Comparison of ENCODE assay signal across 9 cellular contexts in genomic region chr1:85027242-85027983, GRCh38. TPM values are rescaled to one million over a fixed set of nuclear protein-coding genes. Genes with fewer than 3 reads are reported as not detected.
DNase-seq lines count a peak whose midpoint lies in the region; ATAC-seq and TF ChIP-seq lines count a peak whose summit lies in the region.
"Had no signal": no experiment of that assay in that cellular context is flagged by ENCODE, and none has a peak within 500 bp of the region (broad histone marks: within the 10 kb centered on the region; RNA-seq: fewer than 3 reads in every experiment).

No MANE protein-coding gene starts in this region.

- H3K4me3 ChIP-seq in AG09309 (ENCODE audit: control insufficient read depth, low read depth, low read length) (no peak overlapping the region), sigmoid colon (no peak overlapping the region), body of pancreas (no peak overlapping the region)

- H3K27me3 Mint-ChIP-seq in mesothelial cell of epicardium (ENCODE audit: low read depth): no peaks in the 10 kb centered on the region

- H3K27ac ChIP-seq in sigmoid colon (no peak overlapping the region), body of pancreas (no peak overlapping the region)
- H3K27ac ChIP-seq: HL-60 had no signal

- 75 to 76% methylated on average over 5 of the region's 5 CpGs for WGBS in sigmoid colon, 2 donors
- WGBS in body of pancreas, 2 donors: 81 to 90% methylated on average over 5 of the region's 5 CpGs

- H3K4me3 Mint-ChIP-seq in mesothelial cell of epicardium: no peak overlapping the region

- H3K36me3 Mint-ChIP-seq in mesothelial cell of epicardium: no peaks in the 10 kb centered on the region

- DNase-seq in AG09309 (ENCODE audit: low read depth) (no peak), T-helper 9 cell (peak; percentile 6), inferior parietal cortex (ENCODE audit: extremely low spot score) (peak; percentile 10), mesothelial cell of epicardium (ENCODE audit: low spot score in 2 of 2, unreplicated experiment in 2 of 2) (no peak), sigmoid colon (no peak), body of pancreas (no peak)

- no peaks in the 10 kb centered on the region for H3K4me1 Mint-ChIP-seq in mesothelial cell of epicardium

- TF ChIP-seq POLR2A in sigmoid colon (IDR thresholded peaks at IDR 0.05) (no peak), body of pancreas (IDR thresholded peaks at IDR 0.05) (no peak)

- no peaks in the 10 kb centered on the region for H3K36me3 ChIP-seq in sigmoid colon
- no peaks in the 10 kb centered on the region for H3K36me3 ChIP-seq in body of pancreas (replicated peaks in 1 of 2; ENCODE audit: insufficient read depth in 1 of 2, low read depth in 2 of 2)

- H3K27me3 ChIP-seq in sigmoid colon: no peaks in the 10 kb centered on the region
- no peaks in the 10 kb centered on the region for H3K27me3 ChIP-seq in body of pancreas

- TF ChIP-seq CTCF in AG09309 (IDR thresholded peaks at IDR 0.05; ENCODE audit: control insufficient read depth, insufficient read depth, low read depth, low read length, missing control alignments) (peak; percentile 26), mesothelial cell of epicardium (IDR thresholded peaks at IDR 0.05; ENCODE audit: unreplicated experiment) (no peak), sigmoid colon (IDR thresholded peaks at IDR 0.05) (peak in 1 of 4 experiments; percentile 14), body of pancreas (IDR thresholded peaks at IDR 0.05) (no peak)

- no peak overlapping the region for H3K27ac Mint-ChIP-seq in mesothelial cell of epicardium

- H3K4me1 ChIP-seq in sigmoid colon: no peaks in the 10 kb centered on the region
- H3K4me1 ChIP-seq in body of pancreas: no peaks in the 10 kb centered on the region

- H3K9me3 ChIP-seq in sigmoid colon (no peaks in the 10 kb centered on the region), body of pancreas (no peaks in the 10 kb centered on the region)

- H3K9me3 Mint-ChIP-seq in mesothelial cell of epicardium: no peaks in the 10 kb centered on the region

- intact Hi-C loops in sigmoid colon (cut with DNase I): loop anchor here (2.0 kb wide), 1 partner anchor 83 kb away; no protein-coding TSS in a partner anchor
- intact Hi-C loops in body of pancreas (cut with DNase I): loop anchor here (10.0 kb wide), 1 partner anchor 53 kb away; no protein-coding TSS in a partner anchor

- ATAC-seq in GM18520 (IDR thresholded peaks at IDR 0.05; ENCODE audit: unreplicated experiment) (peak; percentile 89), HG03025 (IDR thresholded peaks at IDR 0.05; ENCODE audit: low FRiP score, unreplicated experiment) (peak; percentile 78), body of pancreas (no peak)

- TF ChIP-seq EP300 in sigmoid colon (IDR thresholded peaks at IDR 0.05): no peak

RNA-seq across cellular contexts. Expression of gene MCOLN3, which starts 20.9 kb away (rescaled TPM):
- total RNA-seq in mesothelial cell of epicardium (6.5 to 7.6 TPM (median 7.1 TPM) in 3 replicates), sigmoid colon (10 to 100 TPM in 1 of 4 donors, 1 to 10 TPM in 3; 1.6 to 10.8 (median 4.2) TPM), body of pancreas (10 to 100 TPM; 15.8 to 17.5 TPM)
- 1 to 10 TPM in 1 of 3 donors, under 1 TPM in 2; 0.23 to 1.2 (median 0.23) TPM for polyA plus RNA-seq in sigmoid colon

RNA-seq across cellular contexts. Expression of gene MCOLN2, which starts 30.5 kb away (rescaled TPM):
- total RNA-seq in mesothelial cell of epicardium (0.50 to 0.96 TPM (median 0.82 TPM) in 3 replicates), sigmoid colon (10 to 100 TPM in 1 of 4 donors, 1 to 10 TPM in 1, under 1 TPM in 2; 0.54 to 12.5 (median 1.0) TPM), body of pancreas (not detected)
- polyA plus RNA-seq in sigmoid colon: 10 to 100 TPM in 1 of 3 donors, 1 to 10 TPM in 2; 4.9 to 15.0 (median 6.0) TPM

Comparison
In these comparisons a context has a peak if more than half of its experiments do, and no peak if none do; other contexts are left out.
1. DNase-seq: peak in T-helper 9 cell (single experiment) and inferior parietal cortex (single experiment); none in AG09309 (single experiment), mesothelial cell of epicardium (0 of 2), sigmoid colon (single experiment) and body of pancreas (0 of 4).